40 cellular contexts compared by ENCODE assay signal in genomic region chr17:53129863-53130262, GRCh38.
"Had no signal": no experiment of that assay in that cellular context is flagged by ENCODE, and none has a peak within 500 bp of the region (broad histone marks: within the 10 kb centered on the region; RNA-seq: fewer than 3 reads in every experiment).

No MANE protein-coding gene starts in this region.

- H3K27ac ChIP-seq: adrenal gland, ascending aorta, body of pancreas, brain microvascular endothelial cell, breast epithelium, cardiac muscle cell had no signal

- H3K4me3 ChIP-seq: adrenal gland, ascending aorta, body of pancreas, breast epithelium, cardiac muscle cell had no signal

- H3K27me3 ChIP-seq: adrenal gland, ascending aorta, body of pancreas, brain microvascular endothelial cell, breast epithelium, cardiac muscle cell had no signal

- H3K36me3 ChIP-seq: adrenal gland, ascending aorta, brain microvascular endothelial cell, breast epithelium, cardiac muscle cell had no signal

- H3K4me3 Mint-ChIP-seq: activated naive CD4-positive, alpha-beta T cell treated with anti-CD3 and anti-CD28 coated beads for 36 hours; activated naive CD4-positive, alpha-beta T cell treated with anti-CD3 and anti-CD28 coated beads, Interleukin-2, amount 10 ng/mL, durations not matched to agents 7 days and 5 days; activated naive CD4-positive, alpha-beta T cell treated with anti-CD3 and anti-CD28 coated beads, Interleukin-2, amount 50 U/mL, for 24 hours; activated naive CD8-positive, alpha-beta T cell; activated naive CD8-positive, alpha-beta T cell treated with anti-CD3 and anti-CD28 coated beads for 36 hours; activated naive CD8-positive, alpha-beta T cell treated with anti-CD3 and anti-CD28 coated beads, Interleukin-2, amount 10 ng/mL, durations not matched to agents 7 days and 5 days; activated naive CD8-positive, alpha-beta T cell treated with anti-CD3 and anti-CD28 coated beads, Interleukin-2, amount 50 U/mL, for 24 hours; activated T-cell treated with anti-CD3 and anti-CD28 coated beads, Interleukin-2, amount 50 U/mL, for 24 hours; activated T-cell treated with anti-CD3 and anti-CD28 coated beads, Interleukin-2, amount 50 U/mL, for 4 hours; activated T-cell treated with anti-CD3 and anti-CD28 coated beads, Interleukin-2, amount 50 U/mL, for 72 hours; activated T-helper 1 cell treated with anti-CD3 and anti-CD28 coated beads, Interleukin-12 subunit alpha, Interleukin-12 subunit beta, Interleukin-2, Interleukin-4 antibody, amounts not matched to agents 30 ng/mL and 10 ng/mL and 1 ng/mL, durations not matched to agents 14 hours and 24 hours and 36 hours; activated T-helper 17 cell treated with anti-CD3 and anti-CD28 coated beads, Interleukin-2, amount 50 U/mL, for 72 hours; brain; central memory CD8-positive, alpha-beta T cell had no signal

- ATAC-seq: activated naive CD4-positive, alpha-beta T cell treated with anti-CD3 and anti-CD28 coated beads, Interleukin-2, amount 50 U/mL, for 72 hours; activated naive CD8-positive, alpha-beta T cell treated with anti-CD3 and anti-CD28 coated beads, Interleukin-2, amount 50 U/mL, for 24 hours; activated T-cell treated with anti-CD3 and anti-CD28 coated beads, Interleukin-2, amount 50 U/mL, for 4 hours; activated T-cell treated with anti-CD3 and anti-CD28 coated beads, Interleukin-2, amount 50 U/mL, for 72 hours; activated T-helper 17 cell treated with anti-CD3 and anti-CD28 coated beads, Interleukin-2, amount 50 U/mL, for 72 hours; body of pancreas had no signal

- H3K36me3 Mint-ChIP-seq: activated naive CD4-positive, alpha-beta T cell treated with anti-CD3 and anti-CD28 coated beads, Interleukin-2, amount 10 ng/mL, durations not matched to agents 7 days and 5 days; activated naive CD4-positive, alpha-beta T cell treated with anti-CD3 and anti-CD28 coated beads, Interleukin-2, amount 50 U/mL, for 24 hours; activated naive CD4-positive, alpha-beta T cell treated with anti-CD3 and anti-CD28 coated beads, Interleukin-2, amount 50 U/mL, for 72 hours; activated naive CD8-positive, alpha-beta T cell; activated naive CD8-positive, alpha-beta T cell treated with anti-CD3 and anti-CD28 coated beads for 36 hours; activated naive CD8-positive, alpha-beta T cell treated with anti-CD3 and anti-CD28 coated beads, Interleukin-2, amount 10 ng/mL, durations not matched to agents 7 days and 5 days; brain had no signal

- H3K4me1 ChIP-seq: adrenal gland, ascending aorta, breast epithelium had no signal

- FAIRE-seq: astrocyte, bronchial epithelial cell had no signal

- DNase-seq: activated effector memory CD4-positive, alpha-beta T cell treated with anti-CD3 and anti-CD28 coated beads, Interleukin-2, amount 50 U/mL, for 16 hours; activated effector memory CD4-positive, alpha-beta T cell treated with Interleukin-2 at 50 U/mL for 16 hours; activated gamma-delta T cell; activated gamma-delta T cell treated with Interleukin-2 at 50 U/mL for 16 hours; activated naive CD4-positive, alpha-beta T cell; activated naive CD4-positive, alpha-beta T cell treated with anti-CD3 and anti-CD28 coated beads for 36 hours; activated naive CD4-positive, alpha-beta T cell treated with anti-CD3 and anti-CD28 coated beads, Interleukin-2, amount 10 ng/mL, durations not matched to agents 7 days and 5 days; activated naive CD4-positive, alpha-beta T cell treated with anti-CD3 and anti-CD28 coated beads, Interleukin-2, amount 50 U/mL, for 16 hours; activated naive CD4-positive, alpha-beta T cell treated with Interleukin-2 at 50 U/mL for 16 hours; activated naive CD8-positive, alpha-beta T cell treated with anti-CD3 and anti-CD28 coated beads for 36 hours; activated naive CD8-positive, alpha-beta T cell treated with anti-CD3 and anti-CD28 coated beads, Interleukin-2, amount 10 ng/mL, durations not matched to agents 7 days and 5 days; activated naive CD8-positive, alpha-beta T cell treated with anti-CD3 and anti-CD28 coated beads, Interleukin-2, amount 50 U/mL, for 24 hours; activated T-cell treated with anti-CD3 and anti-CD28 coated beads for 4 hours; activated T-cell treated with anti-CD3 and anti-CD28 coated beads, Interleukin-2, amount 50 U/mL, for 24 hours; activated T-cell treated with anti-CD3 and anti-CD28 coated beads, Interleukin-2, amount 50 U/mL, for 4 hours; activated T-cell treated with anti-CD3 and anti-CD28 coated beads, Interleukin-2, amount 50 U/mL, for 48 hours; activated T-cell treated with anti-CD3 and anti-CD28 coated beads, Interleukin-2, amount 50 U/mL, for 72 hours; adrenal gland; amniotic stem cell; amygdala; anterior cingulate cortex; aorta; body of pancreas; brain microvascular endothelial cell; caudate nucleus; central memory CD4-positive, alpha-beta T cell; cerebellar nuclear complex had no signal

- H3K9me3 ChIP-seq: adrenal gland, ascending aorta, body of pancreas, breast epithelium had no signal

- H3K27ac Mint-ChIP-seq: activated naive CD4-positive, alpha-beta T cell treated with anti-CD3 and anti-CD28 coated beads for 36 hours; activated naive CD4-positive, alpha-beta T cell treated with anti-CD3 and anti-CD28 coated beads, Interleukin-2, amount 10 ng/mL, durations not matched to agents 7 days and 5 days; activated naive CD4-positive, alpha-beta T cell treated with anti-CD3 and anti-CD28 coated beads, Interleukin-2, amount 50 U/mL, for 24 hours; activated naive CD4-positive, alpha-beta T cell treated with anti-CD3 and anti-CD28 coated beads, Interleukin-2, amount 50 U/mL, for 72 hours; activated naive CD8-positive, alpha-beta T cell; activated naive CD8-positive, alpha-beta T cell treated with anti-CD3 and anti-CD28 coated beads for 36 hours; activated naive CD8-positive, alpha-beta T cell treated with anti-CD3 and anti-CD28 coated beads, Interleukin-2, amount 10 ng/mL, durations not matched to agents 7 days and 5 days; activated naive CD8-positive, alpha-beta T cell treated with anti-CD3 and anti-CD28 coated beads, Interleukin-2, amount 50 U/mL, for 24 hours; activated T-cell treated with anti-CD3 and anti-CD28 coated beads, Interleukin-2, amount 50 U/mL, for 24 hours; activated T-cell treated with anti-CD3 and anti-CD28 coated beads, Interleukin-2, amount 50 U/mL, for 72 hours; activated T-helper 1 cell treated with anti-CD3 and anti-CD28 coated beads, Interleukin-12 subunit alpha, Interleukin-12 subunit beta, Interleukin-2, Interleukin-4 antibody, amounts not matched to agents 30 ng/mL and 10 ng/mL and 1 ng/mL, durations not matched to agents 14 hours and 24 hours and 36 hours; activated T-helper 17 cell treated with anti-CD3 and anti-CD28 coated beads, Interleukin-2, amount 50 U/mL, for 72 hours; activated T-helper 2 cell treated with anti-CD3 and anti-CD28 coated beads, Interferon-gamma antibody, Interleukin-2, Interleukin-4, amounts not matched to agents 10 μg/mL and 5 μg/mL and 100 μg/mL, durations not matched to agents 14 hours and 24 hours and 36 hours; brain had no signal

- H3K9me3 Mint-ChIP-seq: activated naive CD4-positive, alpha-beta T cell treated with anti-CD3 and anti-CD28 coated beads, Interleukin-2, amount 10 ng/mL, durations not matched to agents 7 days and 5 days; activated naive CD8-positive, alpha-beta T cell treated with anti-CD3 and anti-CD28 coated beads, Interleukin-2, amount 10 ng/mL, durations not matched to agents 7 days and 5 days; activated naive CD8-positive, alpha-beta T cell treated with anti-CD3 and anti-CD28 coated beads, Interleukin-2, amount 50 U/mL, for 24 hours; activated T-cell treated with anti-CD3 and anti-CD28 coated beads, Interleukin-2, amount 50 U/mL, for 4 hours; activated T-helper 17 cell treated with anti-CD3 and anti-CD28 coated beads, Interleukin-2, amount 50 U/mL, for 72 hours had no signal

- H3K4me1 Mint-ChIP-seq: activated naive CD4-positive, alpha-beta T cell treated with anti-CD3 and anti-CD28 coated beads, Interleukin-2, amount 10 ng/mL, durations not matched to agents 7 days and 5 days; activated naive CD4-positive, alpha-beta T cell treated with anti-CD3 and anti-CD28 coated beads, Interleukin-2, amount 50 U/mL, for 24 hours; activated naive CD8-positive, alpha-beta T cell treated with anti-CD3 and anti-CD28 coated beads for 36 hours; activated naive CD8-positive, alpha-beta T cell treated with anti-CD3 and anti-CD28 coated beads, Interleukin-2, amount 10 ng/mL, durations not matched to agents 7 days and 5 days; activated naive CD8-positive, alpha-beta T cell treated with anti-CD3 and anti-CD28 coated beads, Interleukin-2, amount 50 U/mL, for 24 hours; activated T-helper 17 cell treated with anti-CD3 and anti-CD28 coated beads, Interleukin-2, amount 50 U/mL, for 72 hours; central memory CD8-positive, alpha-beta T cell had no signal

- H3K27me3 Mint-ChIP-seq: activated naive CD4-positive, alpha-beta T cell treated with anti-CD3 and anti-CD28 coated beads, Interleukin-2, amount 10 ng/mL, durations not matched to agents 7 days and 5 days; activated naive CD4-positive, alpha-beta T cell treated with anti-CD3 and anti-CD28 coated beads, Interleukin-2, amount 50 U/mL, for 24 hours; activated naive CD8-positive, alpha-beta T cell; activated naive CD8-positive, alpha-beta T cell treated with anti-CD3 and anti-CD28 coated beads for 36 hours; activated naive CD8-positive, alpha-beta T cell treated with anti-CD3 and anti-CD28 coated beads, Interleukin-2, amount 10 ng/mL, durations not matched to agents 7 days and 5 days; activated naive CD8-positive, alpha-beta T cell treated with anti-CD3 and anti-CD28 coated beads, Interleukin-2, amount 50 U/mL, for 24 hours; activated T-cell treated with anti-CD3 and anti-CD28 coated beads, Interleukin-2, amount 50 U/mL, for 24 hours; activated T-helper 17 cell treated with anti-CD3 and anti-CD28 coated beads, Interleukin-2, amount 50 U/mL, for 72 hours; brain; central memory CD8-positive, alpha-beta T cell had no signal
